Comparison of ENCODE assay signal across 8 cellular contexts in the genomic region with DNA sequence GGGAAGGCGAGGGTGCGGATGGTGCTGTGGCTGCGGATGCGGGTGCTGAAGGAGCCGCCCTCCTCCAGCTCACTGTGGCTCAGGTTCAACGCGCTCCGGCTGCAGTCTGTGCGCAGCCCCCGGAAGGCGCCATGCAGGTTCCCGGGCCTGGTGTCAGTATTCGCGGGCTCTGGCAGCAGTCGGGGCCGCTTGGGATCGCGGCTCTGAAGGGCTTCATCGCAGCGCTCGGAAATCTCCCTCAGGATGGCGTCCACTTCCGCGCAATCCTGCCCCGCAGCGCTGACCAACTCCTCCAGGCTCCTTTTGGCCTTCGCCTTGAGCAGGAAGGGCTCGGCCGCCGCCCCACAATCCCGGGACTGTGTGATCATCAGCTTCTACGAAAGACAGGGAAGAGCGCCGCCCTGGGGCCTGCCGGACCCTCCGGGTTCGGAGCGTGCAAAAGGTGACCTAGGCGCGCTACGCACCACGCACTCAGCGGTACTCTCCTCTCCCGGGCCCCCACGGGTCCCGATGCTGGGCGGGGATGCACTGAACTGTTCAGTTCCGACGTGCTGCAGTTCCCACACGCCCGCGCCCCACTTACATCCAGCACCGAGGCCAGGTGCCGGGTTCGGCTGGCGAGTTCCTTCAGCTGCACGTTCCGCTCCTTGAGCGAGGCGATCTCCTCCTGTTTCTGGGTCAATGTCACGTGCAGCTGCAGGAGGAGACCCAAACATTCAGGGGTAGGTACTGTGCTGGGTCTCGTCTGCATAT. TPM values are rescaled to one million over a fixed set of nuclear protein-coding genes. Genes with fewer than 3 reads are reported as not detected.
DNase-seq lines count a peak whose midpoint lies in the region; ATAC-seq and TF ChIP-seq lines count a peak whose summit lies in the region.

No MANE protein-coding gene starts in this region.

- intact Hi-C loops in activated T-helper 1 cell treated with anti-CD3 and anti-CD28 coated beads, Interleukin-12 subunit alpha, Interleukin-12 subunit beta, Interleukin-2, Interleukin-4 antibody, amounts not matched to agents 30 ng/mL and 10 ng/mL and 1 ng/mL, durations not matched to agents 14 hours and 24 hours and 36 hours (cut with micrococcal nuclease), result loop anchor here (5.0 to 10.0 kb wide), 3 partner anchors 333 to 1736 kb away; a partner anchor contains a TSS
- intact Hi-C loops in gastrocnemius medialis (cut with DNase I; ENCODE audit: low total_unique reads), result no loop called here

- H3K36me3 Mint-ChIP-seq in activated T-helper 1 cell treated with anti-CD3 and anti-CD28 coated beads, Interleukin-12 subunit alpha, Interleukin-12 subunit beta, Interleukin-2, Interleukin-4 antibody, amounts not matched to agents 30 ng/mL and 10 ng/mL and 1 ng/mL, durations not matched to agents 14 hours and 24 hours and 36 hours (ENCODE audit: low read depth), result no peaks in the 10 kb centered on the region

- H3K4me3 ChIP-seq in H7 (ENCODE audit: insufficient read depth, low read depth, low read length) (peak overlapping the region; percentile 52), iPS-11a (ENCODE audit: low read depth, low read length) (peak overlapping the region; percentile 46), gastrocnemius medialis (peak overlapping the region; percentile 5 to 49 (median 24))

- ATAC-seq in gastrocnemius medialis, result no peak
- no peak for ATAC-seq in GM21515 (IDR thresholded peaks at IDR 0.05; ENCODE audit: unreplicated experiment)

- peaks cover 79% of the 10 kb centered on the region for H3K27me3 ChIP-seq in H7 (ENCODE audit: control insufficient read depth, insufficient read depth, low read length)
- H3K27me3 ChIP-seq in gastrocnemius medialis, result peaks cover 61 to 69% (median 63%) of the 10 kb centered on the region in 3 donors

- in situ Hi-C loops in gastrocnemius medialis (cut with MboI; ENCODE audit: low sequenced_read_pairs in 4 of 4), result no loop called here

- peak overlapping the region; percentile 62 for H3K4me3 Mint-ChIP-seq in activated T-helper 1 cell treated with anti-CD3 and anti-CD28 coated beads, Interleukin-12 subunit alpha, Interleukin-12 subunit beta, Interleukin-2, Interleukin-4 antibody, amounts not matched to agents 30 ng/mL and 10 ng/mL and 1 ng/mL, durations not matched to agents 14 hours and 24 hours and 36 hours

- peak overlapping the region; percentile 23 for H3K27ac Mint-ChIP-seq in activated T-helper 1 cell treated with anti-CD3 and anti-CD28 coated beads, Interleukin-12 subunit alpha, Interleukin-12 subunit beta, Interleukin-2, Interleukin-4 antibody, amounts not matched to agents 30 ng/mL and 10 ng/mL and 1 ng/mL, durations not matched to agents 14 hours and 24 hours and 36 hours

- H3K4me1 ChIP-seq in gastrocnemius medialis, result peaks cover 0 to 6% of the 10 kb centered on the region in 2 donors

- H3K9me3 ChIP-seq in gastrocnemius medialis, result no peaks in the 10 kb centered on the region

- DNase-seq in H7, result peak; percentile 89
- no peak for DNase-seq in activated T-helper 1 cell treated with anti-CD3 and anti-CD28 coated beads, Interleukin-12 subunit alpha, Interleukin-12 subunit beta, Interleukin-2, Interleukin-4 antibody, amounts not matched to agents 30 ng/mL and 10 ng/mL and 1 ng/mL, durations not matched to agents 14 hours and 24 hours and 36 hours (ENCODE audit: low spot score)
- DNase-seq in gastrocnemius medialis, result no peak
- DNase-seq in glomerular visceral epithelial cell (ENCODE audit: extremely low spot score), result no peak
- no peak for DNase-seq in hippocampal formation (lab: John Stamatoyannopoulos, UW)
- DNase-seq in SKM-1 treated with dmso at 0.1 percent for 144 hours (lab: John Stamatoyannopoulos, UW; ENCODE audit: unreplicated experiment), result no peak

- peaks cover 80% of the 10 kb centered on the region for H3K27me3 Mint-ChIP-seq in activated T-helper 1 cell treated with anti-CD3 and anti-CD28 coated beads, Interleukin-12 subunit alpha, Interleukin-12 subunit beta, Interleukin-2, Interleukin-4 antibody, amounts not matched to agents 30 ng/mL and 10 ng/mL and 1 ng/mL, durations not matched to agents 14 hours and 24 hours and 36 hours (ENCODE audit: insufficient read depth)

- H3K36me3 ChIP-seq in H7 (replicated peaks; ENCODE audit: control insufficient read depth, insufficient read depth, low read length) (no peaks in the 10 kb centered on the region), gastrocnemius medialis (no peaks in the 10 kb centered on the region)

- no peak for TF ChIP-seq POLR2A in gastrocnemius medialis (IDR thresholded peaks at IDR 0.05)

- TF ChIP-seq CTCF in gastrocnemius medialis (IDR thresholded peaks at IDR 0.05 in 4 of 5, conservative IDR thresholded peaks at IDR 0.05 in 1 of 5), result no peak

- peaks cover 4% of the 10 kb centered on the region for H3K9me3 Mint-ChIP-seq in activated T-helper 1 cell treated with anti-CD3 and anti-CD28 coated beads, Interleukin-12 subunit alpha, Interleukin-12 subunit beta, Interleukin-2, Interleukin-4 antibody, amounts not matched to agents 30 ng/mL and 10 ng/mL and 1 ng/mL, durations not matched to agents 14 hours and 24 hours and 36 hours

- H3K27ac ChIP-seq in gastrocnemius medialis, result no peak overlapping the region

- peaks cover 39% of the 10 kb centered on the region for H3K4me1 Mint-ChIP-seq in activated T-helper 1 cell treated with anti-CD3 and anti-CD28 coated beads, Interleukin-12 subunit alpha, Interleukin-12 subunit beta, Interleukin-2, Interleukin-4 antibody, amounts not matched to agents 30 ng/mL and 10 ng/mL and 1 ng/mL, durations not matched to agents 14 hours and 24 hours and 36 hours (ENCODE audit: low read depth)

RNA-seq across cellular contexts. Expression of a gene that starts 6.5 kb away (rescaled TPM):
- total RNA-seq in H7 (2014; rRNA removed; shearing (Covaris generic)), result not detected in 2 replicates
- 0.10 TPM in 1 of 2 replicates, not detected in the other for total RNA-seq in activated T-helper 1 cell treated with anti-CD3 and anti-CD28 coated beads, Interleukin-12 subunit alpha, Interleukin-12 subunit beta, Interleukin-2, Interleukin-4 antibody, amounts not matched to agents 30 ng/mL and 10 ng/mL and 1 ng/mL, durations not matched to agents 14 hours and 24 hours and 36 hours
- not detected for total RNA-seq in gastrocnemius medialis

RNA-seq across cellular contexts. Expression of a gene that starts 12.8 kb away (rescaled TPM):
- 0.35 TPM in 1 of 2 replicates, not detected in the other for total RNA-seq in H7 (2014; rRNA removed; shearing (Covaris generic))
- total RNA-seq in activated T-helper 1 cell treated with anti-CD3 and anti-CD28 coated beads, Interleukin-12 subunit alpha, Interleukin-12 subunit beta, Interleukin-2, Interleukin-4 antibody, amounts not matched to agents 30 ng/mL and 10 ng/mL and 1 ng/mL, durations not matched to agents 14 hours and 24 hours and 36 hours, result 0.10 and 0.20 TPM in 2 replicates
- not detected for total RNA-seq in gastrocnemius medialis

RNA-seq across cellular contexts. Expression of a gene that starts 47.6 kb away (rescaled TPM):
- not detected in 2 replicates for total RNA-seq in H7 (2014; rRNA removed; shearing (Covaris generic))
- not detected in 2 replicates for total RNA-seq in activated T-helper 1 cell treated with anti-CD3 and anti-CD28 coated beads, Interleukin-12 subunit alpha, Interleukin-12 subunit beta, Interleukin-2, Interleukin-4 antibody, amounts not matched to agents 30 ng/mL and 10 ng/mL and 1 ng/mL, durations not matched to agents 14 hours and 24 hours and 36 hours
- not detected for total RNA-seq in gastrocnemius medialis
